8 cellular contexts compared by ENCODE assay signal in the genomic region with DNA sequence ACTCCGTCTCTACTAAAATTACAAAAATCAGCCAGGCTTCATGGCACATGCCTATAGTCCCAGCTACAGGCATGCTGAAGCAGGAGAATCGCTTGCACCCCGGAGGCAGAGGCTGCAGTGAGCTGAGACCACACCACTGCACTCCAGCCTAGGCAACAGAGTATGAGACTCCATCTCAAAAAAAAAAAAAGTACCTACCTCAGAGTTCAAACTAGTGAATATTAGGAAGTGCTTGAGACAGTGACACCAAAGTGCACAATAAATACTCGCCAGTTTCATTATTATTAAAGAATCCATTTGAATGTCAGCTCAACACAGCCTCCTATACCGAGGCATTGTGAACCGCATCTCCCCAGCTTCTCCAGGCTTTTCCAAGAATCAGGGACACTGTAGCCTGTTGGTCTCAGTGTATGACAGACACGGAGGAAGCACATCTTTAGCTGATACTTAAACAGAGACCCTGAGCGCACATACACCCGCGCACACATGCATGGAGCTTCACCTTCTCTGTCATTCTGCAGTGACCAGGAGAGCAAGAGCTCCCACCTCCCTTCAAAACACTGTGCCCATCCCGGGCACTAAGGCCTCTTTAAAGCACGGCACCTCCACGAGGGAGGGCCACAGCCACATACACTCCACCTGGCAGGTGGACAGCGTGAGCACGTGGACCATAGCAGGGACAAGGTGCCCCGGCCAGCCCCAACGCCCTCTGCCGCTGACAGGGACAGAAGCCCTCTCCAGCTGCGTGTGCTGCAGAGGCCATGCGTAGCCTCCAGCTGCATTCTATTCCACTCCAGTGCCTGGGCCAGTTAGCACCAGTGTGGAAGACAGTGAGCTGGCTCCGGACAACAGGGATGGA. TPM values are rescaled to one million over a fixed set of nuclear protein-coding genes. Genes with fewer than 3 reads are reported as not detected.
DNase-seq lines count a peak whose midpoint lies in the region; ATAC-seq and TF ChIP-seq lines count a peak whose summit lies in the region.

No MANE protein-coding gene starts in this region.

- peaks cover 16% of the 10 kb centered on the region for H3K36me3 ChIP-seq in Caco-2 (ENCODE audit: control insufficient read depth, insufficient read depth, low read length)

- POLR2A ChIA-PET in Caco-2 (lab: Charles Lee) = interaction anchor here (0.5 to 2.6 kb wide), 7 partner anchors 11 to 229 kb away, joined by 3 to 6 read pairs (median 4); a partner anchor contains a TSS
- POLR2A ChIA-PET in naive thymus-derived CD8-positive, alpha-beta T cell (lab: Charles Lee) = interaction anchor here (0.6 to 7.9 kb wide), 14 partner anchors 15 to 215 kb away, joined by 3 to 100 read pairs (median 6); a partner anchor contains a TSS

- H3K4me3 ChIP-seq in Caco-2 (ENCODE audit: low read depth, low read length) = no peak overlapping the region

- BruUV-seq in Caco-2 (replicated peaks; lab: Mats Ljungman, UMichigan) = no TSS peak

- H3K27ac Mint-ChIP-seq in Caco-2 (ENCODE audit: unreplicated experiment) = peak overlapping the region; percentile 97
- H3K27ac Mint-ChIP-seq in naive thymus-derived CD8-positive, alpha-beta T cell = peak overlapping the region in 8 of 10 donors; percentile 3 to 76 (median 60)

- DNase-seq in Caco-2 = no peak
- peak; percentile 47 for DNase-seq in LHCN-M2 (ENCODE audit: low read depth)
- DNase-seq in caudate nucleus (lab: John Stamatoyannopoulos, UW) = no peak
- no peak for DNase-seq in naive thymus-derived CD8-positive, alpha-beta T cell
- no peak for DNase-seq in HuH-7 (ENCODE audit: low spot score)
- DNase-seq in GM19238 (ENCODE audit: insufficient read length, low spot score) = no peak
- DNase-seq in ureter (ENCODE audit: low spot score) = no peak

- no peak for TF ChIP-seq CTCF in Caco-2 (IDR thresholded peaks at IDR 0.05; ENCODE audit: insufficient read depth in 1 of 2, low read depth in 1 of 2, low read length in 1 of 2, severe bottlenecking in 1 of 2, unreplicated experiment in 1 of 2)

- H3K36me3 Mint-ChIP-seq in Caco-2 (ENCODE audit: insufficient read depth, unreplicated experiment) = peaks cover 72% of the 10 kb centered on the region
- H3K36me3 Mint-ChIP-seq in naive thymus-derived CD8-positive, alpha-beta T cell = peaks cover 0 to 29% (median 12%) of the 10 kb centered on the region in 3 donors

- H3K27me3 ChIP-seq in Caco-2 (replicated peaks; ENCODE audit: control insufficient read depth, insufficient read depth, low read length) = no peaks in the 10 kb centered on the region

- CTCF ChIA-PET in Caco-2 (lab: Charles Lee) = interaction anchor here (0.9 to 2.5 kb wide), 8 partner anchors 10 to 159 kb away, joined by 3 to 17 read pairs (median 8); a partner anchor contains a TSS

- H3K9me3 ChIP-seq in Caco-2 = no peaks in the 10 kb centered on the region

- no peaks in the 10 kb centered on the region for H3K27me3 Mint-ChIP-seq in Caco-2 (ENCODE audit: insufficient read depth, unreplicated experiment)
- H3K27me3 Mint-ChIP-seq in naive thymus-derived CD8-positive, alpha-beta T cell = no peaks in the 10 kb centered on the region

- H3K4me3 Mint-ChIP-seq in Caco-2 (ENCODE audit: unreplicated experiment) = peak overlapping the region; percentile 71
- peak overlapping the region in 7 of 10 donors; percentile 6 to 86 (median 65) for H3K4me3 Mint-ChIP-seq in naive thymus-derived CD8-positive, alpha-beta T cell

- no peaks in the 10 kb centered on the region for H3K9me3 Mint-ChIP-seq in Caco-2 (ENCODE audit: unreplicated experiment)
- no peaks in the 10 kb centered on the region for H3K9me3 Mint-ChIP-seq in naive thymus-derived CD8-positive, alpha-beta T cell

- peaks cover 31% of the 10 kb centered on the region for H3K4me1 ChIP-seq in Caco-2

- intact Hi-C loops in Caco-2 (cut with micrococcal nuclease; ENCODE audit: unreplicated experiment) = no loop called here

- peaks cover 42% of the 10 kb centered on the region for H3K4me1 Mint-ChIP-seq in Caco-2 (ENCODE audit: low read depth, unreplicated experiment)
- H3K4me1 Mint-ChIP-seq in naive thymus-derived CD8-positive, alpha-beta T cell = peaks cover 14 to 57% (median 48%) of the 10 kb centered on the region in 4 donors

- H3K27ac ChIP-seq in caudate nucleus (ENCODE audit: low read depth, low read length) = peak overlapping the region; percentile 32

- no peak for ATAC-seq in naive thymus-derived CD8-positive, alpha-beta T cell
- no peak for ATAC-seq in GM21390 (IDR thresholded peaks at IDR 0.05; ENCODE audit: unreplicated experiment)

RNA-seq across cellular contexts. Expression of a gene that starts 5.2 kb away (rescaled TPM):
- total RNA-seq in Caco-2 (2022) (4,975 and 5,337 TPM in 2 replicates), LHCN-M2 (2014; rRNA removed) (10,802 and 11,796 TPM in 2 replicates), ureter (2,120 TPM)
- polyA plus RNA-seq in LHCN-M2 (2012) = 16,196 TPM
- total RNA-seq in naive thymus-derived CD8-positive, alpha-beta T cell = 100 to 1,000 TPM; 355 to 363 TPM
- polyA plus RNA-seq in naive thymus-derived CD8-positive, alpha-beta T cell = 1,000 to 10,000 TPM; 1,014 to 1,110 (median 1,062) TPM

RNA-seq across cellular contexts. Expression of a gene that starts 16.3 kb away (rescaled TPM):
- total RNA-seq in Caco-2 (2022) (0.48 and 0.53 TPM in 2 replicates), LHCN-M2 (2014; rRNA removed) (105 and 121 TPM in 2 replicates), ureter (13.7 TPM)
- 64.6 TPM for polyA plus RNA-seq in LHCN-M2 (2012)
- total RNA-seq in naive thymus-derived CD8-positive, alpha-beta T cell = 10 to 100 TPM; 40.9 to 45.9 TPM
- 10 to 100 TPM in 1 of 3 donors, 1 to 10 TPM in 2; 3.7 to 10.8 (median 4.4) TPM for polyA plus RNA-seq in naive thymus-derived CD8-positive, alpha-beta T cell

RNA-seq across cellular contexts. Expression of a gene that starts 28.6 kb away (rescaled TPM):
- total RNA-seq in Caco-2 (2022) = 145 and 157 TPM in 2 replicates
- total RNA-seq in LHCN-M2 (2014; rRNA removed) = 88.9 and 101 TPM in 2 replicates
- 27.3 TPM for polyA plus RNA-seq in LHCN-M2 (2012)
- 100 to 1,000 TPM in 1 of 2 experiments, 10 to 100 TPM in 1; 99.2 to 104 TPM for total RNA-seq in naive thymus-derived CD8-positive, alpha-beta T cell
- polyA plus RNA-seq in naive thymus-derived CD8-positive, alpha-beta T cell = 10 to 100 TPM; 23.6 to 41.7 (median 24.7) TPM
- total RNA-seq in ureter = 51.7 TPM

RNA-seq across cellular contexts. Expression of a gene that starts 45.6 kb away (rescaled TPM):
- total RNA-seq in Caco-2 (2022) (204 and 218 TPM in 2 replicates), LHCN-M2 (2014; rRNA removed) (93.5 and 112 TPM in 2 replicates), ureter (24.0 TPM)
- polyA plus RNA-seq in LHCN-M2 (2012) = 45.5 TPM
- total RNA-seq in naive thymus-derived CD8-positive, alpha-beta T cell = 10 to 100 TPM; 40.4 to 46.3 TPM
- polyA plus RNA-seq in naive thymus-derived CD8-positive, alpha-beta T cell = 10 to 100 TPM; 24.7 to 45.3 (median 28.1) TPM

RNA-seq across cellular contexts. Expression of a gene that starts 46.4 kb away (rescaled TPM):
- 448 and 456 TPM in 2 replicates for total RNA-seq in Caco-2 (2022)
- total RNA-seq in LHCN-M2 (2014; rRNA removed) = 113 and 124 TPM in 2 replicates
- polyA plus RNA-seq in LHCN-M2 (2012) = 356 TPM
- total RNA-seq in naive thymus-derived CD8-positive, alpha-beta T cell = 10 to 100 TPM; 71.6 to 77.3 TPM
- polyA plus RNA-seq in naive thymus-derived CD8-positive, alpha-beta T cell = 100 to 1,000 TPM; 220 to 230 (median 224) TPM
- total RNA-seq in ureter = 150 TPM
